In genomic region chr14:58750321-58751269, GRCh38 we compare ENCODE assay signal across 16 cellular contexts.
"Had no signal": no experiment of that assay in that cellular context is flagged by ENCODE, and none has a peak within 500 bp of the region (broad histone marks: within the 10 kb centered on the region; RNA-seq: fewer than 3 reads in every experiment).

No MANE protein-coding gene starts in this region.

- H3K27ac ChIP-seq: brain microvascular endothelial cell, foreskin keratinocyte had no signal

- H3K27me3 ChIP-seq: brain microvascular endothelial cell, foreskin keratinocyte, pancreas, tibial nerve had no signal

- DNase-seq: activated CD4-positive, alpha-beta memory T cell treated with anti-CD3 and anti-CD28 coated beads, Interleukin-2, amount 10 ng/mL, durations not matched to agents 7 days and 5 days; activated CD4-positive, alpha-beta T cell treated with anti-CD3 and anti-CD28 coated beads for 36 hours; activated gamma-delta T cell; activated naive CD8-positive, alpha-beta T cell treated with anti-CD3 and anti-CD28 coated beads, Interleukin-2, amount 10 ng/mL, durations not matched to agents 7 days and 5 days; activated T-cell treated with anti-CD3 and anti-CD28 coated beads, Interleukin-2, amount 50 U/mL, for 4 hours; brain microvascular endothelial cell; effector memory CD4-positive, alpha-beta T cell; foreskin keratinocyte; glutamatergic neuron; hypothalamus; left ventricle myocardium superior; stimulated activated CD4-positive, alpha-beta T cell treated with anti-CD3 and anti-CD28 coated beads, Interleukin-2, amount 100 ng/mL, for 48 hours; substantia nigra had no signal

- H3K4me3 ChIP-seq: pancreas, tibial nerve had no signal

- ATAC-seq: activated CD4-positive, alpha-beta T cell treated with anti-CD3 and anti-CD28 coated beads for 36 hours; activated T-cell treated with anti-CD3 and anti-CD28 coated beads, Interleukin-2, amount 50 U/mL, for 4 hours; foreskin keratinocyte; left ventricle myocardium superior; pancreas; stimulated activated memory B cell treated with anti-CD40 and anti-IgM and Interleukin-4, amounts not matched to agents 10 μg/mL and 1 μg/mL and 100 μg/mL, for 72 hours had no signal

- H3K9me3 ChIP-seq: pancreas, tibial nerve had no signal

- H3K36me3 ChIP-seq: brain microvascular endothelial cell, pancreas, tibial nerve had no signal
